In genomic region chr15:91942676-91943417, GRCh38 we compare ENCODE assay signal across 8 cellular contexts.
DNase-seq lines count a peak whose midpoint lies in the region; ATAC-seq and TF ChIP-seq lines count a peak whose summit lies in the region.

No MANE protein-coding gene starts in this region.

- H3K9ac ChIP-seq in adipocyte (ENCODE audit: low read length), result peak overlapping the region; percentile 73

- no peak overlapping the region for H3K4me3 ChIP-seq in CD8-positive, alpha-beta memory T cell (ENCODE audit: low read length)
- peak overlapping the region; percentile 77 for H3K4me3 ChIP-seq in adipocyte (ENCODE audit: low read length)
- no peak overlapping the region for H3K4me3 ChIP-seq in hepatocyte

- peaks cover 0 to 2% (median 0%) of the 10 kb centered on the region in 3 donors for H3K36me3 Mint-ChIP-seq in CD8-positive, alpha-beta memory T cell

- peak in 4 of 5 donors; percentile 9 to 54 (median 31) for DNase-seq in CD8-positive, alpha-beta memory T cell
- DNase-seq in NCI-H460 (ENCODE audit: extremely low read depth, low read depth) (peak; percentile 43), adipocyte (ENCODE audit: low read depth) (peak; percentile 97), hepatocyte (ENCODE audit: low spot score) (peak; percentile 86), NCI-H1092 (lab: John Stamatoyannopoulos, UW) (no peak), SK-N-DZ (ENCODE audit: low spot score) (no peak)
- peak; percentile 21 to 46 for DNase-seq in stimulated activated CD4-positive, alpha-beta T cell treated with anti-CD3 and anti-CD28 coated beads, Interleukin-2, amount 100 ng/mL, for 24 hours

- H3K4me2 ChIP-seq in hepatocyte, result peak overlapping the region; percentile 12

- no peaks in the 10 kb centered on the region for H4K20me1 ChIP-seq in hepatocyte (ENCODE audit: insufficient read depth, poor library complexity, severe bottlenecking)

- peak; percentile 56 for ATAC-seq in HG02588 (IDR thresholded peaks at IDR 0.05; ENCODE audit: unreplicated experiment)

- 58% methylated on average over 10 of the region's 10 CpGs for WGBS in hepatocyte (ENCODE audit: low lambda C conversion rate, missing lambda C conversion rate)

- H3K27ac ChIP-seq in CD8-positive, alpha-beta memory T cell (ENCODE audit: low read depth, low read length), result no peak overlapping the region
- H3K27ac ChIP-seq in hepatocyte, result peak overlapping the region; percentile 68

- TF ChIP-seq CTCF in hepatocyte (IDR thresholded peaks at IDR 0.05; ENCODE audit: poor library complexity), result no peak

- POLR2A ChIA-PET in CD8-positive, alpha-beta memory T cell (lab: Charles Lee), result no interaction called here

- H3K27ac Mint-ChIP-seq in CD8-positive, alpha-beta memory T cell, result peak overlapping the region; percentile 58 to 96 (median 82)

- no peaks in the 10 kb centered on the region for H3K27me3 Mint-ChIP-seq in CD8-positive, alpha-beta memory T cell

- H3K9me2 ChIP-seq in hepatocyte (replicated peaks; ENCODE audit: insufficient read depth), result no peaks in the 10 kb centered on the region

- H3K27me3 ChIP-seq in CD8-positive, alpha-beta memory T cell (ENCODE audit: insufficient read depth, low read length, poor library complexity, severe bottlenecking), result no peaks in the 10 kb centered on the region
- H3K27me3 ChIP-seq in adipocyte (replicated peaks; ENCODE audit: control insufficient read depth, insufficient read depth, low read length) (no peaks in the 10 kb centered on the region), hepatocyte (no peaks in the 10 kb centered on the region)

- no peaks in the 10 kb centered on the region for H3K79me2 ChIP-seq in hepatocyte

- CTCF ChIA-PET in CD8-positive, alpha-beta memory T cell (lab: Charles Lee), result interaction anchor here (2.3 kb wide), 1 partner anchor 89 kb away, joined by 16 read pairs; the partner anchor contains the start of gene SLCO3A1

- H3K4me3 Mint-ChIP-seq in CD8-positive, alpha-beta memory T cell, result peak overlapping the region in 6 of 7 donors; percentile 66 to 79 (median 70)

- H3K4me1 Mint-ChIP-seq in CD8-positive, alpha-beta memory T cell, result peaks cover 65 to 96% (median 81%) of the 10 kb centered on the region in 3 donors

- no peaks in the 10 kb centered on the region for H3K9me3 ChIP-seq in CD8-positive, alpha-beta memory T cell (ENCODE audit: low read length)
- H3K9me3 ChIP-seq in adipocyte (ENCODE audit: control insufficient read depth, low read length), result no peaks in the 10 kb centered on the region
- H3K9me3 ChIP-seq in hepatocyte (ENCODE audit: low read depth), result no peaks in the 10 kb centered on the region

- no peak overlapping the region for H2AFZ ChIP-seq in hepatocyte

- H3K36me3 ChIP-seq in CD8-positive, alpha-beta memory T cell (ENCODE audit: insufficient read depth, low read length), result no peaks in the 10 kb centered on the region
- H3K36me3 ChIP-seq in adipocyte (ENCODE audit: control insufficient read depth, insufficient read depth, low read length, severe bottlenecking) (no peaks in the 10 kb centered on the region), hepatocyte (replicated peaks; ENCODE audit: insufficient read depth, low read depth) (no peaks in the 10 kb centered on the region)

- peaks cover 14% of the 10 kb centered on the region for H3K4me1 ChIP-seq in CD8-positive, alpha-beta memory T cell (ENCODE audit: insufficient read depth, low read length)
- peaks cover 42% of the 10 kb centered on the region for H3K4me1 ChIP-seq in adipocyte (ENCODE audit: control insufficient read depth, insufficient read depth, low read length)
- peaks cover 16% of the 10 kb centered on the region for H3K4me1 ChIP-seq in hepatocyte (ENCODE audit: insufficient read depth)

- H3K9me3 Mint-ChIP-seq in CD8-positive, alpha-beta memory T cell, result no peaks in the 10 kb centered on the region

Comparison
In these comparisons a context has a peak if more than half of its experiments do, and no peak if none do; other contexts are left out.
1. DNase-seq: peak in CD8-positive, alpha-beta memory T cell (4 of 5), NCI-H460 (single experiment), adipocyte (single experiment), hepatocyte (single experiment) and stimulated activated CD4-positive, alpha-beta T cell treated with anti-CD3 and anti-CD28 coated beads, Interleukin-2, amount 100 ng/mL, for 24 hours (2 of 2); none in NCI-H1092 (single experiment) and SK-N-DZ (single experiment).